Comparison of ENCODE assay signal across 13 cellular contexts in genomic region chr6:35242486-35242885, GRCh38. TPM values are rescaled to one million over a fixed set of nuclear protein-coding genes. Genes with fewer than 3 reads are reported as not detected.
DNase-seq lines count a peak whose midpoint lies in the region; TF ChIP-seq lines count a peak whose summit lies in the region.
"Had no signal": no experiment of that assay in that cellular context is flagged by ENCODE, and none has a peak within 500 bp of the region (broad histone marks: within the 10 kb centered on the region; RNA-seq: fewer than 3 reads in every experiment).

No MANE protein-coding gene starts in this region.

- H3K27ac ChIP-seq in HEK293 (ENCODE audit: extremely low read depth, low read depth, low read length) (no peak overlapping the region), ascending aorta (peak overlapping the region; percentile 19 to 53), thyroid gland (peak overlapping the region; percentile 76 to 84 (median 82))

- DNase-seq in ascending aorta (ENCODE audit: low spot score in 2 of 2), result no peak
- DNase-seq in nephron progenitor cell, result no peak
- DNase-seq in thyroid gland, result no peak
- DNase-seq in NOMO-1 treated with dmso at 0.1 percent for 144 hours (lab: John Stamatoyannopoulos, UW; ENCODE audit: unreplicated experiment), result no peak
- no peak for DNase-seq in HFFc6
- DNase-seq in OCI-M2 (lab: John Stamatoyannopoulos, UW; ENCODE audit: unreplicated experiment), result no peak
- DNase-seq: ACHN; BE2C; Caco-2; CD4-positive, alpha-beta T cell; HCEC 1CT had no signal

- peak overlapping the region; percentile 24 for H3K27ac Mint-ChIP-seq in nephron progenitor cell
- no peak overlapping the region for H3K27ac Mint-ChIP-seq in HFFc6
- H3K27ac Mint-ChIP-seq: CD4-positive, alpha-beta T cell; GM23338 had no signal

- WGBS in thyroid gland, 2 donors, result 87 to 95% methylated on average over 5 of the region's 5 CpGs

- H3K4me1 ChIP-seq in HEK293 (ENCODE audit: control insufficient read depth, insufficient read depth, low read length), result no peaks in the 10 kb centered on the region
- H3K4me1 ChIP-seq in ascending aorta, result peaks cover 8 to 23% of the 10 kb centered on the region in 2 donors
- peaks cover 34 to 49% of the 10 kb centered on the region in 2 donors for H3K4me1 ChIP-seq in thyroid gland
- H3K4me1 ChIP-seq: BE2C, Caco-2 had no signal

- TF ChIP-seq POLR2A in thyroid gland (IDR thresholded peaks at IDR 0.05), result no peak

- H3K9me3 Mint-ChIP-seq in nephron progenitor cell (no peaks in the 10 kb centered on the region), HFFc6 (no peaks in the 10 kb centered on the region)
- H3K9me3 Mint-ChIP-seq: CD4-positive, alpha-beta T cell; GM23338 had no signal

- POLR2A ChIA-PET in HEK293 (lab: Yijun Ruan, JAX), result no interaction called here

- TF ChIP-seq CTCF in HEK293 (tag by site-specific recombination; IDR thresholded peaks at IDR 0.05) (no peak), ascending aorta (IDR thresholded peaks at IDR 0.05) (no peak), nephron progenitor cell (IDR thresholded peaks at IDR 0.05) (no peak), thyroid gland (IDR thresholded peaks at IDR 0.05) (no peak), HFFc6 (IDR thresholded peaks at IDR 0.05) (no peak)

- no peak overlapping the region for H3K4me3 ChIP-seq in HEK293 (ENCODE audit: low read depth, low read length)
- no peak overlapping the region for H3K4me3 ChIP-seq in ascending aorta
- H3K4me3 ChIP-seq in thyroid gland (replicated peaks in 1 of 3), result no peak overlapping the region
- H3K4me3 ChIP-seq: GM23338 had no signal

- H3K4me1 Mint-ChIP-seq in nephron progenitor cell (peaks cover 39% of the 10 kb centered on the region), HFFc6 (ENCODE audit: low read depth) (peaks cover 18% of the 10 kb centered on the region)

- H3K36me3 Mint-ChIP-seq in nephron progenitor cell (ENCODE audit: low read depth) (peaks cover 41% of the 10 kb centered on the region), HFFc6 (ENCODE audit: low read depth) (peaks cover 13% of the 10 kb centered on the region)

- peaks cover 4% of the 10 kb centered on the region for H3K27me3 Mint-ChIP-seq in nephron progenitor cell (ENCODE audit: low read depth, poor library complexity)
- H3K27me3 Mint-ChIP-seq in HFFc6 (ENCODE audit: insufficient read depth), result no peaks in the 10 kb centered on the region
- H3K27me3 Mint-ChIP-seq: CD4-positive, alpha-beta T cell had no signal

- no peak overlapping the region for H3K4me3 Mint-ChIP-seq in nephron progenitor cell
- H3K4me3 Mint-ChIP-seq in HFFc6, result no peak overlapping the region
- H3K4me3 Mint-ChIP-seq: CD4-positive, alpha-beta T cell; GM23338 had no signal

- intact Hi-C loops in ascending aorta (cut with DNase I) (no loop called here), thyroid gland (cut with DNase I) (loop anchor here (2.0 kb wide), 1 partner anchor 98 kb away; no protein-coding TSS in a partner anchor)

- H3K9me3 ChIP-seq in HEK293 (ENCODE audit: control insufficient read depth, insufficient read depth, low read depth, low read length) (no peaks in the 10 kb centered on the region), ascending aorta (no peaks in the 10 kb centered on the region), thyroid gland (no peaks in the 10 kb centered on the region)
- H3K9me3 ChIP-seq: BE2C, Caco-2 had no signal

- no peaks in the 10 kb centered on the region for H3K27me3 ChIP-seq in ascending aorta
- no peaks in the 10 kb centered on the region for H3K27me3 ChIP-seq in thyroid gland
- H3K27me3 ChIP-seq: BE2C had no signal

- peaks cover 5 to 62% of the 10 kb centered on the region in 2 experiments; a peak in 2 of 3 replicates for H3K36me3 ChIP-seq in HEK293 (ENCODE audit: control insufficient read depth in 2 of 2, insufficient read depth in 1 of 2, low read length in 2 of 2)
- H3K36me3 ChIP-seq in ascending aorta, result peaks cover 54 to 61% of the 10 kb centered on the region in 2 donors
- peaks cover 12 to 51% of the 10 kb centered on the region in 2 donors for H3K36me3 ChIP-seq in thyroid gland

- CTCF ChIA-PET in HEK293 (lab: Yijun Ruan, JAX), result interaction anchor here (0.6 to 9.4 kb wide), 10 partner anchors 12 to 256 kb away, joined by 3 to 191 read pairs (median 50); partner anchors contain the start of genes SCUBE3, TCP11 and ZNF76

TF ChIP-seq in HEK293, 187 proteins besides CTCF, POLR2A, EP300 and RAD21:
- TF ChIP-seq GLIS1 (tag by site-specific recombination; IDR thresholded peaks at IDR 0.05) (0 out of 2 replicates have a peak, but pooled peaks have one; percentile 11), ZBTB8A (tag by site-specific recombination; IDR thresholded peaks at IDR 0.05) (no peak), ZXDB (tag by site-specific recombination; IDR thresholded peaks at IDR 0.05) (no peak), IKZF3 (tag by site-specific recombination; IDR thresholded peaks at IDR 0.05) (no peak), ZNF830 (tag by site-specific recombination; IDR thresholded peaks at IDR 0.05; ENCODE audit: low read depth) (no peak)

RNA-seq across cellular contexts. Expression of gene ZNF76, which starts 17.0 kb away (rescaled TPM):
- total RNA-seq in ascending aorta, result 55.7 TPM
- total RNA-seq in thyroid gland, result 10 to 100 TPM; 54.3 to 81.7 (median 71.6) TPM
- total RNA-seq in HFFc6 (2021; fragmentation: NEBNext Ultra II Directional; extraction: Animal tissue kit (Norgen Biotek cat#: 25700)), result 10 to 100 TPM; 12.7 to 17.1 (median 16.4) TPM

RNA-seq across cellular contexts. Expression of gene SCUBE3, which starts 28.7 kb away (rescaled TPM):
- total RNA-seq in ascending aorta, result 29.5 TPM
- total RNA-seq in thyroid gland, result 100 to 1,000 TPM in 1 of 4 donors, 10 to 100 TPM in 3; 45.5 to 119 (median 66.3) TPM
- total RNA-seq in HFFc6 (2021; fragmentation: NEBNext Ultra II Directional; extraction: Animal tissue kit (Norgen Biotek cat#: 25700)), result 10 to 100 TPM; 37.0 to 75.0 (median 44.3) TPM
- total RNA-seq: CD4-positive, alpha-beta T cell had no signal

RNA-seq across cellular contexts. Expression of gene DEF6, which starts 55.1 kb away (rescaled TPM):
- 20.1 TPM for total RNA-seq in ascending aorta
- total RNA-seq in thyroid gland, result 1 to 10 TPM; 5.2 to 9.3 (median 6.0) TPM
- total RNA-seq in HFFc6 (2021; fragmentation: NEBNext Ultra II Directional; extraction: Animal tissue kit (Norgen Biotek cat#: 25700)), result 1 to 10 TPM; 2.8 to 4.8 (median 3.6) TPM
